In the genomic region with DNA sequence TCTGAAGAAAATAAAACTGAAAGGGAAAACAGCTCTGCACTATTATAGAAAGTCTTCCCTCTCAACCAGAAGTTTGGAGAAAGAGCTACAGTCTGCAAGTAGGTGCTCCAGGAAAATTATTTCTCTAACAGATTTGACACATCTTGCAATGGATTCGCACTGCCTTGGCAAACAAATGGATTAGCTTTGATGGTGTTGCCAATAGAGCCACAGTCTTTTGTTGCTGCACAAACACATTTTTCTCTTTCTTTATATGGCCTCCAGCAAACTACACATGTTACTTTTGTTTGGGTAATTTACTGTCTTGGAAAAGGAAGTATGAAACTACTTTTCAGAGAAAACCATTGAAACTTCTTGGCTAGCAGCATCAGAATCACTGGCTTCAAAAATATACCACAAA, we compare ENCODE assay signal across 20 cellular contexts.
"Had no signal": no experiment of that assay in that cellular context is flagged by ENCODE, and none has a peak within 500 bp of the region (broad histone marks: within the 10 kb centered on the region; RNA-seq: fewer than 3 reads in every experiment).

No MANE protein-coding gene starts in this region.

- H3K36me3 ChIP-seq: esophagus muscularis mucosa, left lung, neutrophil, thyroid gland had no signal

- H3K9me3 Mint-ChIP-seq: activated naive CD8-positive, alpha-beta T cell treated with anti-CD3 and anti-CD28 coated beads, Interleukin-2, amount 50 U/mL, for 24 hours had no signal

- H3K27me3 Mint-ChIP-seq: stimulated activated naive B cell treated with anti-CD40 and anti-IgM and Interleukin-4, amounts not matched to agents 10 μg/mL and 1 μg/mL and 100 μg/mL, for 72 hours had no signal

- H3K4me1 ChIP-seq: esophagus muscularis mucosa, left lung, thyroid gland had no signal

- H3K4me3 ChIP-seq: coronary artery, esophagus muscularis mucosa, left lung, thyroid gland had no signal

- H3K27ac ChIP-seq: coronary artery, esophagus muscularis mucosa, left lung, neutrophil, thyroid gland had no signal

- H3K9me3 ChIP-seq: esophagus muscularis mucosa, left lung, neutrophil, thyroid gland had no signal

- FAIRE-seq: astrocyte, kidney, urothelium cell line had no signal

- H3K27ac Mint-ChIP-seq: activated naive CD4-positive, alpha-beta T cell treated with anti-CD3 and anti-CD28 coated beads for 36 hours; activated naive CD8-positive, alpha-beta T cell treated with anti-CD3 and anti-CD28 coated beads, Interleukin-2, amount 50 U/mL, for 24 hours; stimulated activated naive B cell treated with anti-CD40 and anti-IgM and Interleukin-4, amounts not matched to agents 10 μg/mL and 1 μg/mL and 100 μg/mL, for 72 hours had no signal

- H3K4me3 Mint-ChIP-seq: activated naive CD4-positive, alpha-beta T cell treated with anti-CD3 and anti-CD28 coated beads for 36 hours; activated naive CD8-positive, alpha-beta T cell treated with anti-CD3 and anti-CD28 coated beads, Interleukin-2, amount 50 U/mL, for 24 hours; stimulated activated naive B cell treated with anti-CD40 and anti-IgM and Interleukin-4, amounts not matched to agents 10 μg/mL and 1 μg/mL and 100 μg/mL, for 72 hours had no signal

- H3K36me3 Mint-ChIP-seq: stimulated activated naive B cell treated with anti-CD40 and anti-IgM and Interleukin-4, amounts not matched to agents 10 μg/mL and 1 μg/mL and 100 μg/mL, for 72 hours had no signal

- H3K4me1 Mint-ChIP-seq: activated naive CD8-positive, alpha-beta T cell treated with anti-CD3 and anti-CD28 coated beads, Interleukin-2, amount 50 U/mL, for 24 hours; stimulated activated naive B cell treated with anti-CD40 and anti-IgM and Interleukin-4, amounts not matched to agents 10 μg/mL and 1 μg/mL and 100 μg/mL, for 72 hours had no signal

- ATAC-seq: activated CD4-positive, CD25-positive, alpha-beta regulatory T cell treated with anti-CD3 and anti-CD28 coated beads, Interleukin-2, amount 50 U/mL, for 24 hours; activated naive CD8-positive, alpha-beta T cell treated with anti-CD3 and anti-CD28 coated beads, Interleukin-2, amount 50 U/mL, for 24 hours; left lung; stimulated activated naive B cell treated with anti-CD40 and anti-IgM and Interleukin-4, amounts not matched to agents 10 μg/mL and 1 μg/mL and 100 μg/mL, for 72 hours had no signal

- H3K27me3 ChIP-seq: esophagus muscularis mucosa, left lung, neutrophil, thyroid gland had no signal

- DNase-seq: activated CD4-positive, alpha-beta T cell treated with anti-CD3 and anti-CD28 coated beads, Interleukin-2, amount 50 U/mL, for 1 hour; activated CD8-positive, alpha-beta memory T cell treated with anti-CD3 and anti-CD28 coated beads for 24 hours; activated naive CD4-positive, alpha-beta T cell treated with anti-CD3 and anti-CD28 coated beads for 36 hours; activated naive CD8-positive, alpha-beta T cell treated with anti-CD3 and anti-CD28 coated beads, Interleukin-2, amount 50 U/mL, for 24 hours; caudate nucleus; foreskin fibroblast; glutamatergic neuron; hypothalamus; kidney; left lung; mammary epithelial cell; stimulated activated naive B cell treated with anti-CD40 and anti-IgM and Interleukin-4, amounts not matched to agents 10 μg/mL and 1 μg/mL and 100 μg/mL, for 72 hours; T1000; thyroid gland had no signal
